1 cellular context compared by ENCODE assay signal in the genomic region with DNA sequence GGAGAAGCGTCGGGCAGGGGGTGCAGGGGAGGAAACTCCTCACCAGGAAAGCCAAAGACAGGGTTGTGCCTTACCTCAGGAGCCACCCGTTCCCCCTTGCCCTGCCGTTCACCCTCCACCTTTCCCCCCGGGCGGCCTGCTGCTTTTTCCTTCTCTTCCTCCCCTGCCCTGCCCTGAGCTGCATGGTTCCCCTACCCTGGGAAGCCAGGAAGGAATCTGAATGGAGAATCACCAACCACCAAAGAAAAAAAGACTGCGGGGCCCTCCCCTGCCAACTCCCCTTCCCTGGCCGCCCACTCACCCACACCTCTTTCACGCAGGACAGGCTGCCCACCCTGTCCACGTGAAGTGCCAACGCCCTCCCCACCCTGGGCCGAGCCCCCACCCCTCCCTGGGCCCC.
TF ChIP-seq lines count a peak whose summit lies in the region.

No MANE protein-coding gene starts in this region.

TF ChIP-seq in endothelial cell of umbilical vein, 7 proteins besides CTCF, POLR2A, EP300 and RAD21:
- TF ChIP-seq, protein P1, sequence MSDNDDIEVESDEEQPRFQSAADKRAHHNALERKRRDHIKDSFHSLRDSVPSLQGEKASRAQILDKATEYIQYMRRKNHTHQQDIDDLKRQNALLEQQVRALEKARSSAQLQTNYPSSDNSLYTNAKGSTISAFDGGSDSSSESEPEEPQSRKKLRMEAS (IDR thresholded peaks at IDR 0.05; ENCODE audit: insufficient read depth, insufficient read length): no peak
- no peak for TF ChIP-seq POLR2AphosphoS5 (IDR thresholded peaks at IDR 0.05; ENCODE audit: insufficient read depth, low read depth, low read length)
- TF ChIP-seq JUN (IDR thresholded peaks at IDR 0.05; ENCODE audit: borderline replicate concordance, insufficient read depth, insufficient read length, low read depth): no peak
- TF ChIP-seq GATA2 (IDR thresholded peaks at IDR 0.05; ENCODE audit: insufficient read depth, insufficient read length, low read depth, low read length): no peak
- TF ChIP-seq FOS (IDR thresholded peaks at IDR 0.05; ENCODE audit: borderline replicate concordance, insufficient read depth, low read length): no peak
- TF ChIP-seq EZH2 (IDR thresholded peaks at IDR 0.05; ENCODE audit: borderline replicate concordance, low read depth, low read length, severe bottlenecking): no peak
- no peak for TF ChIP-seq MYC (IDR thresholded peaks at IDR 0.05; ENCODE audit: low read depth, low read length)
